In genomic region chr2:134287323-134287722, GRCh38 we compare ENCODE assay signal across 11 cellular contexts. TPM values are rescaled to one million over a fixed set of nuclear protein-coding genes. Genes with fewer than 3 reads are reported as not detected.
A peak's percentile ranks its signal among the peaks of the same experiment; 100 is the strongest.
DNase-seq lines count a peak whose midpoint lies in the region; ATAC-seq and TF ChIP-seq lines count a peak whose summit lies in the region.
"Had no signal": no experiment of that assay in that cellular context is flagged by ENCODE, and none has a peak within 500 bp of the region (broad histone marks: within the 10 kb centered on the region; RNA-seq: fewer than 3 reads in every experiment).

No MANE protein-coding gene starts in this region.

- no peaks in the 10 kb centered on the region for H3K9me3 Mint-ChIP-seq in activated T-helper 1 cell treated with anti-CD3 and anti-CD28 coated beads, Interleukin-12 subunit alpha, Interleukin-12 subunit beta, Interleukin-2, Interleukin-4 antibody, amounts not matched to agents 30 ng/mL and 10 ng/mL and 1 ng/mL, durations not matched to agents 14 hours and 24 hours and 36 hours
- H3K9me3 Mint-ChIP-seq: nephron had no signal

- H3K4me3 Mint-ChIP-seq in activated T-helper 1 cell treated with anti-CD3 and anti-CD28 coated beads, Interleukin-12 subunit alpha, Interleukin-12 subunit beta, Interleukin-2, Interleukin-4 antibody, amounts not matched to agents 30 ng/mL and 10 ng/mL and 1 ng/mL, durations not matched to agents 14 hours and 24 hours and 36 hours: no peak overlapping the region
- H3K4me3 Mint-ChIP-seq: nephron had no signal

- no peak for TF ChIP-seq CTCF in brain microvascular endothelial cell (IDR thresholded peaks at IDR 0.05; ENCODE audit: low read depth, low read length, missing control alignments)

- H3K27me3 ChIP-seq in brain microvascular endothelial cell (replicated peaks): no peaks in the 10 kb centered on the region

- H3K4me1 Mint-ChIP-seq in activated T-helper 1 cell treated with anti-CD3 and anti-CD28 coated beads, Interleukin-12 subunit alpha, Interleukin-12 subunit beta, Interleukin-2, Interleukin-4 antibody, amounts not matched to agents 30 ng/mL and 10 ng/mL and 1 ng/mL, durations not matched to agents 14 hours and 24 hours and 36 hours (ENCODE audit: low read depth): peaks cover 25% of the 10 kb centered on the region

- no peaks in the 10 kb centered on the region for H3K36me3 ChIP-seq in brain microvascular endothelial cell (replicated peaks)

- in situ Hi-C loops in brain microvascular endothelial cell (cut with HindIII; ENCODE audit: low pct_ligation_motif_present, low sequenced_read_pairs): no loop called here

- no peak overlapping the region for H3K4me3 ChIP-seq in brain microvascular endothelial cell (ENCODE audit: low read depth, low read length)

- no peak overlapping the region for H3K27ac ChIP-seq in brain microvascular endothelial cell

- H3K36me3 Mint-ChIP-seq in activated T-helper 1 cell treated with anti-CD3 and anti-CD28 coated beads, Interleukin-12 subunit alpha, Interleukin-12 subunit beta, Interleukin-2, Interleukin-4 antibody, amounts not matched to agents 30 ng/mL and 10 ng/mL and 1 ng/mL, durations not matched to agents 14 hours and 24 hours and 36 hours (ENCODE audit: low read depth): peaks cover 17% of the 10 kb centered on the region

- ATAC-seq in GM18499 (IDR thresholded peaks at IDR 0.05; ENCODE audit: insufficient read depth, unreplicated experiment) (peak; percentile 28), GM19467 (IDR thresholded peaks at IDR 0.05; ENCODE audit: unreplicated experiment) (peak; percentile 35), HG03097 (IDR thresholded peaks at IDR 0.05; ENCODE audit: low FRiP score, unreplicated experiment) (peak; percentile 37)

- DNase-seq in activated T-helper 1 cell treated with anti-CD3 and anti-CD28 coated beads, Interleukin-12 subunit alpha, Interleukin-12 subunit beta, Interleukin-2, Interleukin-4 antibody, amounts not matched to agents 30 ng/mL and 10 ng/mL and 1 ng/mL, durations not matched to agents 14 hours and 24 hours and 36 hours (ENCODE audit: low spot score): no peak
- DNase-seq in midbrain (lab: John Stamatoyannopoulos, UW) (no peak), retina (no peak), brain microvascular endothelial cell (no peak), NCI-H1436 treated with DMSO at 0.1 percent for 48 hours (lab: John Stamatoyannopoulos, UW) (no peak)
- DNase-seq: EL, OCI-M1 had no signal

- H3K27ac Mint-ChIP-seq in activated T-helper 1 cell treated with anti-CD3 and anti-CD28 coated beads, Interleukin-12 subunit alpha, Interleukin-12 subunit beta, Interleukin-2, Interleukin-4 antibody, amounts not matched to agents 30 ng/mL and 10 ng/mL and 1 ng/mL, durations not matched to agents 14 hours and 24 hours and 36 hours: peak overlapping the region; percentile 14
- H3K27ac Mint-ChIP-seq: nephron had no signal

- H3K27me3 Mint-ChIP-seq in activated T-helper 1 cell treated with anti-CD3 and anti-CD28 coated beads, Interleukin-12 subunit alpha, Interleukin-12 subunit beta, Interleukin-2, Interleukin-4 antibody, amounts not matched to agents 30 ng/mL and 10 ng/mL and 1 ng/mL, durations not matched to agents 14 hours and 24 hours and 36 hours (ENCODE audit: insufficient read depth): peaks cover 11% of the 10 kb centered on the region

- intact Hi-C loops in activated T-helper 1 cell treated with anti-CD3 and anti-CD28 coated beads, Interleukin-12 subunit alpha, Interleukin-12 subunit beta, Interleukin-2, Interleukin-4 antibody, amounts not matched to agents 30 ng/mL and 10 ng/mL and 1 ng/mL, durations not matched to agents 14 hours and 24 hours and 36 hours (cut with micrococcal nuclease): loop anchor here (1.0 to 10.0 kb wide), 2 partner anchors 54 to 397 kb away; no protein-coding TSS in a partner anchor

RNA-seq across cellular contexts. Expression of gene MGAT5, which starts 33.5 kb away (rescaled TPM):
- total RNA-seq in activated T-helper 1 cell treated with anti-CD3 and anti-CD28 coated beads, Interleukin-12 subunit alpha, Interleukin-12 subunit beta, Interleukin-2, Interleukin-4 antibody, amounts not matched to agents 30 ng/mL and 10 ng/mL and 1 ng/mL, durations not matched to agents 14 hours and 24 hours and 36 hours: 25.8 and 26.2 TPM in 2 replicates
